ENCODE assay signal across 25 cellular contexts in the genomic region with DNA sequence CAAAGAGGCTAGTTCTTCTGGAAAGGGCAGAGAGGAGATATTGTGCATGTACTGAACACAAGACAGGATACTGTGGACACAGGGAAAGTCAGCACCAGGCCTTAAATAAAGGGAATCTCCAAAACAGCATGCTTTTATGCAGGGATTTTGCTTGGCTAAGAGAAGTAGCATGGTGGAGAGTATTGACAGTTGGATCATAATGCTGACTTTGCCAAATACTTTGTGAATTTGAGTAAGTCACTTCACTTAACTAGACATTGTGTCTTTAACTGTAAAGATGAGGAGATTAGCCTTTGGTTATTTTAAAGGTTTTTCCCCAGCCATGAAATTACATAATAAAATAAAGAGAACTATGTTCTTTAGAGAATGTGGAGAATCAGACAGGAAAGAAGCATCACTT. TPM values are rescaled to one million over a fixed set of nuclear protein-coding genes. Genes with fewer than 3 reads are reported as not detected.
DNase-seq lines count a peak whose midpoint lies in the region; ATAC-seq, FAIRE-seq and TF ChIP-seq lines count a peak whose summit lies in the region.
"Had no signal": no experiment of that assay in that cellular context is flagged by ENCODE, and none has a peak within 500 bp of the region (broad histone marks: within the 10 kb centered on the region; RNA-seq: fewer than 3 reads in every experiment).

No MANE protein-coding gene starts in this region.

- no peak overlapping the region for H4K8ac ChIP-seq in IMR-90 (ENCODE audit: low read depth in 2 of 2, low read length in 2 of 2)

- FAIRE-seq in HepG2 (lab: Jason Lieb, UNC) (no peak), K562 (lab: Jason Lieb, UNC) (no peak)
- FAIRE-seq: A204.1, GM12878, GM12892, GM18507 had no signal

- H3K9me3 ChIP-seq in HepG2 (ENCODE audit: low read length) = no peaks in the 10 kb centered on the region
- peaks cover 0 to 4% (median 0%) of the 10 kb centered on the region in 4 donors for H3K9me3 ChIP-seq in right lobe of liver
- H3K9me3 ChIP-seq in IMR-90 (ENCODE audit: control insufficient read depth, insufficient read depth, low read length) = no peaks in the 10 kb centered on the region
- H3K9me3 ChIP-seq in K562 (replicated peaks; ENCODE audit: control insufficient read depth, insufficient read depth, low read depth, low read length) = no peaks in the 10 kb centered on the region
- H3K9me3 ChIP-seq: BE2C, BLaER1 had no signal

- DNase-seq in HepG2 (ENCODE audit: low spot score) = no peak
- no peak for DNase-seq in right lobe of liver
- no peak for DNase-seq in IMR-90
- no peak for DNase-seq in K562 (ENCODE audit: extremely low read depth in 1 of 4, low spot score in 3 of 4)
- no peak for DNase-seq in AG08395 (ENCODE audit: low spot score)
- DNase-seq: 8988T; BE2C; C1 segment of cervical spinal cord; CD4-positive, alpha-beta memory T cell; CD4-positive, CD25-positive, alpha-beta regulatory T cell; CD8-positive, alpha-beta memory T cell; COR-L47; DMS 273 treated with DMSO at 0.1 percent for 48 hours; DMS153; DMS53; DMS79; DND-41; EL; GDM1 had no signal

- H2BK5ac ChIP-seq in IMR-90 (ENCODE audit: low read depth, low read length, poor library complexity, severe bottlenecking) = no peak overlapping the region

- H3K27ac ChIP-seq in HepG2 (ENCODE audit: extremely low read length, insufficient read depth, low read length) (no peak overlapping the region), right lobe of liver (no peak overlapping the region), IMR-90 (ENCODE audit: insufficient read depth, low read length) (no peak overlapping the region), K562 (ENCODE audit: extremely low read depth, low read depth, low read length) (no peak overlapping the region)
- H3K27ac ChIP-seq: BLaER1 had no signal

- TF ChIP-seq POLR2A in HepG2 (IDR thresholded peaks at IDR 0.05; ENCODE audit: insufficient read depth in 1 of 2, low read depth in 2 of 2, low read length in 2 of 2) = no peak
- TF ChIP-seq POLR2A in right lobe of liver (IDR thresholded peaks at IDR 0.05) = no peak
- no peak for TF ChIP-seq POLR2A in IMR-90 (IDR thresholded peaks at IDR 0.05; ENCODE audit: low read depth, low read length)
- no peak for TF ChIP-seq POLR2A in K562 (conservative IDR thresholded peaks at IDR 0.05)

- H3K9ac ChIP-seq in HepG2 (ENCODE audit: insufficient read depth, low read depth, low read length) (no peak overlapping the region), IMR-90 (ENCODE audit: low read depth, low read length) (no peak overlapping the region), K562 (ENCODE audit: insufficient read depth in 1 of 2, low read depth in 2 of 2, low read length in 2 of 2) (no peak overlapping the region)
- H3K9ac ChIP-seq: BLaER1 had no signal

- TF ChIP-seq CTCF in HepG2 (CRISPR knock-in tag; IDR thresholded peaks at IDR 0.05) (no peak), right lobe of liver (IDR thresholded peaks at IDR 0.05) (no peak), IMR-90 (conservative IDR thresholded peaks at IDR 0.05; ENCODE audit: low read depth, low read length) (no peak), K562 (IDR thresholded peaks at IDR 0.05 in 2 of 3, conservative IDR thresholded peaks at IDR 0.05 in 1 of 3; ENCODE audit: insufficient read depth in 2 of 3, low read depth in 1 of 3, low read length in 3 of 3) (no peak)

- intact Hi-C loops in HepG2 (cut with micrococcal nuclease; ENCODE audit: unreplicated experiment) (no loop called here), right lobe of liver (cut with DNase I) (no loop called here), IMR-90 (cut with micrococcal nuclease) (no loop called here), K562 (cut with micrococcal nuclease) (no loop called here)

- no peak overlapping the region for H4K91ac ChIP-seq in IMR-90 (ENCODE audit: insufficient read depth, low read depth, low read length)

- ATAC-seq in HepG2 (no peak), right lobe of liver (no peak), IMR-90 (ENCODE audit: low read depth) (no peak), K562 (no peak), HG02840 (IDR thresholded peaks at IDR 0.05; ENCODE audit: low FRiP score, unreplicated experiment) (no peak)
- ATAC-seq: GM12878 had no signal

- no peaks in the 10 kb centered on the region for H3K79me1 ChIP-seq in IMR-90 (ENCODE audit: low read depth in 1 of 2, low read length in 2 of 2)

- no peak overlapping the region for H2AK9ac ChIP-seq in IMR-90 (replicated peaks; ENCODE audit: low read depth, low read length, poor library complexity)

- BruUV-seq in HepG2 (replicated peaks; lab: Mats Ljungman, UMichigan) = no TSS peak
- BruUV-seq in IMR-90 (replicated peaks; lab: Mats Ljungman, UMichigan) = no TSS peak
- BruUV-seq in K562 (replicated peaks; lab: Mats Ljungman, UMichigan) = no TSS peak

- H3K4ac ChIP-seq in IMR-90 (ENCODE audit: low read depth, low read length) = no peak overlapping the region

- no peaks in the 10 kb centered on the region for H3K79me2 ChIP-seq in HepG2 (ENCODE audit: insufficient read depth, low read length)
- no peaks in the 10 kb centered on the region for H3K79me2 ChIP-seq in K562 (ENCODE audit: control insufficient read depth, insufficient read depth, low read length)

- H2AFZ ChIP-seq in HepG2 (ENCODE audit: low read length) (no peak overlapping the region), IMR-90 (replicated peaks; ENCODE audit: low read length, poor library complexity) (no peak overlapping the region), K562 (ENCODE audit: low read depth, low read length) (no peak overlapping the region)

- no peaks in the 10 kb centered on the region for H4K20me1 ChIP-seq in HepG2 (ENCODE audit: insufficient read depth, low read length)
- H4K20me1 ChIP-seq in IMR-90 (ENCODE audit: insufficient read depth, low read length) = no peaks in the 10 kb centered on the region
- H4K20me1 ChIP-seq in K562 (replicated peaks; ENCODE audit: control insufficient read depth, insufficient read depth, low read length) = no peaks in the 10 kb centered on the region
- H4K20me1 ChIP-seq: BLaER1 had no signal

- dilution Hi-C loops in IMR-90 (cut with HindIII; ENCODE audit: low sequenced_read_pairs, unreplicated experiment) = no loop called here

- H3K4me1 ChIP-seq in HepG2 (ENCODE audit: insufficient read depth, low read length) = no peaks in the 10 kb centered on the region
- H3K4me1 ChIP-seq in right lobe of liver = no peaks in the 10 kb centered on the region
- H3K4me1 ChIP-seq in IMR-90 (ENCODE audit: control insufficient read depth, insufficient read depth, low read length) = no peaks in the 10 kb centered on the region
- no peaks in the 10 kb centered on the region for H3K4me1 ChIP-seq in K562 (replicated peaks in 1 of 2; ENCODE audit: control insufficient read depth in 2 of 2, insufficient read depth in 2 of 2, low read length in 2 of 2)
- H3K4me1 ChIP-seq: BE2C, BLaER1 had no signal

- no peak overlapping the region for H4K5ac ChIP-seq in IMR-90 (ENCODE audit: low read depth, low read length)

- no peak overlapping the region for H3K14ac ChIP-seq in IMR-90 (replicated peaks; ENCODE audit: low read depth, low read length)

- CTCF ChIA-PET in HepG2 (lab: Yijun Ruan, JAX; ENCODE audit: low intra/inter-chr PET ratio, low total read pairs) = no interaction called here
- CTCF ChIA-PET in IMR-90 (lab: Yijun Ruan, JAX) = no interaction called here
- CTCF ChIA-PET in K562 (lab: Yijun Ruan, JAX; ENCODE audit: low intra/inter-chr PET ratio) = no interaction called here

- H2BK15ac ChIP-seq in IMR-90 (ENCODE audit: low read depth, low read length) = no peak overlapping the region

- TF ChIP-seq EP300 in HepG2 (IDR thresholded peaks at IDR 0.05; ENCODE audit: low read depth in 2 of 2, low read length in 2 of 2) = no peak
- TF ChIP-seq EP300 in HepG2 (CRISPR knock-in tag; IDR thresholded peaks at IDR 0.05; ENCODE audit: borderline replicate concordance) = no peak
- no peak for TF ChIP-seq EP300 in K562 (IDR thresholded peaks at IDR 0.05; ENCODE audit: low read length)

- no peaks in the 10 kb centered on the region for H3K36me3 ChIP-seq in HepG2 (replicated peaks in 1 of 2; ENCODE audit: control insufficient read depth in 1 of 2, insufficient read depth in 2 of 2, low read length in 2 of 2)
- no peaks in the 10 kb centered on the region for H3K36me3 ChIP-seq in right lobe of liver
- H3K36me3 ChIP-seq in IMR-90 (ENCODE audit: control insufficient read depth, insufficient read depth, low read length) = no peaks in the 10 kb centered on the region
- H3K36me3 ChIP-seq in K562 (ENCODE audit: control insufficient read depth, insufficient read depth, low read length) = no peaks in the 10 kb centered on the region
- H3K36me3 ChIP-seq: BE2C, BLaER1 had no signal

- H3K4me2 ChIP-seq in HepG2 (ENCODE audit: low read depth, low read length) (no peak overlapping the region), IMR-90 (ENCODE audit: low read depth, low read length) (no peak overlapping the region), K562 (ENCODE audit: insufficient read depth, low read length) (no peak overlapping the region)
- H3K4me2 ChIP-seq: BLaER1 had no signal

- H3K9me1 ChIP-seq in IMR-90 (ENCODE audit: insufficient read depth, low read length) (no peaks in the 10 kb centered on the region), K562 (ENCODE audit: control insufficient read depth, insufficient read depth, low read length) (no peaks in the 10 kb centered on the region)

- H2BK120ac ChIP-seq in IMR-90 (ENCODE audit: low read depth, low read length) = no peak overlapping the region

- no peak overlapping the region for H2BK20ac ChIP-seq in IMR-90 (ENCODE audit: low read depth, low read length)

- H3K27me3 ChIP-seq in HepG2 (ENCODE audit: control insufficient read depth in 1 of 2, insufficient read depth in 2 of 2, low read length in 2 of 2) = no peaks in the 10 kb centered on the region
- no peaks in the 10 kb centered on the region for H3K27me3 ChIP-seq in right lobe of liver
- no peaks in the 10 kb centered on the region; the same call in 1 of the 2 replicates for H3K27me3 ChIP-seq in IMR-90 (ENCODE audit: control insufficient read depth, insufficient read depth, low read length)
- H3K27me3 ChIP-seq in K562 (ENCODE audit: control insufficient read depth in 2 of 2, insufficient read depth in 2 of 2, low read length in 2 of 2) = peaks cover 0 to 10% of the 10 kb centered on the region in 2 experiments; a peak in 2 of 5 replicates
- H3K27me3 ChIP-seq: BLaER1 had no signal

- no peak for TF ChIP-seq RAD21 in HepG2 (CRISPR knock-in tag; IDR thresholded peaks at IDR 0.05)
- TF ChIP-seq RAD21 in IMR-90 (IDR thresholded peaks at IDR 0.05; ENCODE audit: low read length) = no peak
- TF ChIP-seq RAD21 in K562 (CRISPR knock-in tag; conservative IDR thresholded peaks at IDR 0.05 in 1 of 2, IDR thresholded peaks at IDR 0.05 in 1 of 2) = no peak

- no peak overlapping the region for H3K56ac ChIP-seq in IMR-90 (ENCODE audit: extremely low read depth, insufficient read depth, low read length)

- POLR2A ChIA-PET in HepG2 (lab: Yijun Ruan, JAX) = no interaction called here
- POLR2A ChIA-PET in IMR-90 (lab: Charles Lee; ENCODE audit: unreplicated experiment) = no interaction called here
- POLR2A ChIA-PET in K562 (lab: Yijun Ruan, JAX) = interaction anchor here (0.6 kb wide), 1 partner anchor 283 kb away, joined by 3 read pairs; no protein-coding TSS in a partner anchor

- no peak overlapping the region for H2AK5ac ChIP-seq in IMR-90 (ENCODE audit: low read depth, low read length)

- H3K4me3 ChIP-seq in HepG2 (replicated peaks in 1 of 3; ENCODE audit: insufficient read depth in 1 of 3, low read depth in 2 of 3, low read length in 3 of 3) (no peak overlapping the region), right lobe of liver (no peak overlapping the region), IMR-90 (ENCODE audit: insufficient read depth, low read depth, low read length) (no peak overlapping the region), K562 (no peak overlapping the region)
- H3K4me3 ChIP-seq: BLaER1, GM12878 had no signal

- no peak overlapping the region for H3K18ac ChIP-seq in IMR-90 (ENCODE audit: low read depth, low read length)

- no peak overlapping the region for H3K23ac ChIP-seq in IMR-90 (ENCODE audit: low read depth, low read length)

- in situ Hi-C loops in HepG2 (cut with HindIII; ENCODE audit: extremely low pct_ligation_motif_present, low pct_unique_long_range_greater_than_20kb) = no loop called here
- in situ Hi-C loops in IMR-90 (cut with MboI; ENCODE audit: low sequenced_read_pairs) = no loop called here
- in situ Hi-C loops in K562 (cut with MboI) = no loop called here

RNA-seq across cellular contexts. Expression of gene GALNT8, which starts 24.5 kb away (rescaled TPM):
- total RNA-seq in HepG2 (2016; rRNA removed; fragmentation: Illumina TruSeq; extraction: Trizol) (not detected in 2 replicates), right lobe of liver (under 1 TPM in 4 of 6 experiments, not detected in 2; 0.09 to 0.37 (median 0.11) TPM), IMR-90 (2012; rRNA removed) (not detected in 2 replicates), K562 (2014; rRNA removed) (not detected in 2 replicates), K562 (2014; rRNA removed; fragmentation: Illumina TruSeq; extraction: Trizol) (0.11 TPM in 1 of 2 replicates, not detected in the other), K562 (2015; rRNA removed; fragmentation: Illumina TruSeq; extraction: Trizol) (not detected in 2 replicates), K562 (2021) (0.07 TPM in 1 of 2 replicates, not detected in the other)
- total RNA-seq in HepG2 (2016; cell fraction: cytosol; rRNA removed; fragmentation: Illumina TruSeq; extraction: Trizol; ENCODE audit: low read depth) = 0.09 TPM in 1 of 2 replicates, not detected in the other
- total RNA-seq in HepG2 (2016; cell fraction: insoluble cytoplasmic fraction; rRNA removed; fragmentation: Illumina TruSeq; extraction: Trizol) = not detected in 2 replicates
- 0.12 TPM in 1 of 2 replicates, not detected in the other for total RNA-seq in HepG2 (2016; cell fraction: membrane; rRNA removed; fragmentation: Illumina TruSeq; extraction: Trizol)
- not detected in 2 replicates for total RNA-seq in HepG2 (2016; cell fraction: nucleus; rRNA removed; fragmentation: Illumina TruSeq; extraction: Trizol)
- polyA plus RNA-seq in HepG2 (2011; rRNA removed) (0.05 and 0.45 TPM in 2 replicates), IMR-90 (2012; rRNA removed) (not detected in 2 replicates), K562 (2011; rRNA removed) (0.07 TPM in 1 of 2 replicates, not detected in the other), K562 (2014; fragmentation: Illumina TruSeq; extraction: Trizol) (not detected in 2 replicates), K562 (2014; fragmentation: Nextera tagmentation; extraction: Ambion mirVana) (under 1 TPM; 0.21 to 0.23 TPM), K562 (2014; rRNA removed) (0.46 TPM in 1 of 2 replicates, not detected in the other)
- polyA plus RNA-seq in HepG2 (2011; cell fraction: cytosol; rRNA removed) = 0.03 TPM in 1 of 2 replicates, not detected in the other
- 0.42 and 0.45 TPM in 2 replicates for polyA plus RNA-seq in HepG2 (2011; cell fraction: nucleus; rRNA removed)
- polyA plus RNA-seq in HepG2 (2012) = 0.07 TPM in 1 of 2 replicates, not detected in the other
- polyA plus RNA-seq in HepG2 (2016; cell fraction: cytosol; fragmentation: Illumina TruSeq; extraction: Trizol; ENCODE audit: low read depth) = not detected in 2 replicates
- not detected in 2 replicates for polyA plus RNA-seq in HepG2 (2016; cell fraction: insoluble cytoplasmic fraction; fragmentation: Illumina TruSeq; extraction: Trizol; ENCODE audit: low read depth)
- polyA plus RNA-seq in HepG2 (2016; cell fraction: membrane; fragmentation: Illumina TruSeq; extraction: Trizol; ENCODE audit: low read depth) = not detected in 2 replicates
- not detected in 2 replicates for polyA plus RNA-seq in HepG2 (2016; cell fraction: nucleus; fragmentation: Illumina TruSeq; extraction: Trizol; ENCODE audit: insufficient read depth, low read depth)
- polyA minus RNA-seq in HepG2 (2011; rRNA and poly(A)+ RNA removed; ENCODE audit: low replicate concordance) = 0.28 TPM in 1 of 2 replicates, not detected in the other
- not detected in 2 replicates for polyA minus RNA-seq in HepG2 (2011; cell fraction: cytosol; rRNA and poly(A)+ RNA removed)
- polyA minus RNA-seq in HepG2 (2011; cell fraction: nucleus; rRNA and poly(A)+ RNA removed) = 0.25 and 1.0 TPM in 2 replicates
- polyA plus RNA-seq in IMR-90 (2012; cell fraction: cytosol; rRNA removed) = not detected in 2 replicates
- 0.01 TPM in 1 of 2 replicates, not detected in the other for polyA plus RNA-seq in IMR-90 (2012; cell fraction: nucleus; rRNA removed; ENCODE audit: low replicate concordance)
- total RNA-seq in K562 (2011; cell fraction: chromatin; rRNA removed; ENCODE audit: low replicate concordance) = 0.19 and 0.21 TPM in 2 replicates
- 0.17 and 0.26 TPM in 2 replicates for total RNA-seq in K562 (2011; cell fraction: nucleolus; rRNA removed)
- 0.99 TPM in 1 of 2 replicates, not detected in the other for total RNA-seq in K562 (2011; cell fraction: nucleoplasm; rRNA removed)
- 0.10 TPM in 1 of 2 replicates, not detected in the other for polyA plus RNA-seq in K562 (2011; cell fraction: cytosol; rRNA removed)
- 0.14 and 0.80 TPM in 2 replicates for polyA plus RNA-seq in K562 (2011; cell fraction: nucleus; rRNA removed)
- polyA plus RNA-seq in K562 (2012) = 0.73 TPM in 1 of 2 replicates, not detected in the other
- 0.11 and 0.21 TPM in 2 replicates for polyA minus RNA-seq in K562 (2011; rRNA and poly(A)+ RNA removed)
- polyA minus RNA-seq in K562 (2011; cell fraction: cytosol; rRNA and poly(A)+ RNA removed) = not detected in 2 replicates
- polyA minus RNA-seq in K562 (2011; cell fraction: nucleus; rRNA and poly(A)+ RNA removed) = under 0.01 and 0.22 TPM in 2 replicates

Comparison
In these comparisons a context has a peak if more than half of its experiments do, and no peak if none do; other contexts are left out.
1. Of the 241 proteins assayed by ChIP-seq in both HepG2 and K562: peak only in HepG2: none; only in K562: none; in both: MAFF and MAFK; in neither: 239.